8 cellular contexts compared by ENCODE assay signal in the genomic region with DNA sequence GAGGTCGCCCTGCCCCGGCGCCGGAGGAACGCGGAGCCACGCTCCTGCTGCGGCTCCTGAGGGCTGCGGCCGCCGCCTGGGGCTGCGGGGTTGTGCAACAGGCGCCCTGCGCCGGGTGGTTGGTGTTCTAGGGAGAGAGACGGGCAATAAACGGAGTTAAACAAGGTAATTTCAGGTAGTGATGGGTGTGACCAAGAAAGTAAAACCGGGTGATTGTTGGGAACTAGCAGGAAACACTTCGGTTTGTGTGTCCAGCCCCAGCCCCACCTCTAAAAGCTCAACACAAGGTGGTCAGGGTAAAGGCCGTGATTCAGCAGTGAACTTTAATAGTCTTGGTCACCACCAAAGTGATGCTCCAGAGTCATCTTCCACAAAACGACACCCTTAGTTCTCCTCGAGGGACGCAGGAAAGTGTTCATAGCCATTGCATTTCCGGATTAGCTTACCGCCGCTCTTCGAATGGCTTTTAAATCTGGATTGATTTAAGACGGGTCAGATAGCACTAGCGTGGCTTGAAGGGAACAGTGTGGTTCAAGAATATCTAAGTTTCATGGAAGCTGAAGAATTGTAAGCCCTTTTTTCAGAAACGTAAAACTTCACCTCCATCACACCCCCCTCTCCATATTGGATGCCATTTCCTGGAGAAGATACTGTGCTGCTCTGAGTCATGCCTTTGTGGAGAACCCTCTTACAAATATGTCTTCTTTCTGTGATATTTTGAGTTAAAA. TPM values are rescaled to one million over a fixed set of nuclear protein-coding genes. Genes with fewer than 3 reads are reported as not detected.
DNase-seq lines count a peak whose midpoint lies in the region; ATAC-seq and TF ChIP-seq lines count a peak whose summit lies in the region.

No MANE protein-coding gene starts in this region.

- H3K4ac ChIP-seq in mesendoderm (ENCODE audit: low read depth, low read length) = peak overlapping the region; percentile 28

- H3K4me2 ChIP-seq in mesendoderm (ENCODE audit: low read length) = peak overlapping the region; percentile 77

- no peaks in the 10 kb centered on the region for H3K27me3 ChIP-seq in ectodermal cell (ENCODE audit: control insufficient read depth, insufficient read depth, low read length, poor library complexity, severe bottlenecking)
- H3K27me3 ChIP-seq in mesendoderm (ENCODE audit: insufficient read depth, low read length, poor library complexity) = no peaks in the 10 kb centered on the region

- H4K5ac ChIP-seq in mesendoderm (ENCODE audit: low read length) = no peak overlapping the region

- no peak overlapping the region for H2BK15ac ChIP-seq in mesendoderm (replicated peaks; ENCODE audit: low read depth)

- H3K56ac ChIP-seq in mesendoderm (ENCODE audit: low read length) = peak overlapping the region; percentile 100

- peaks cover 14% of the 10 kb centered on the region for H3K4me1 Mint-ChIP-seq in type B pancreatic cell (ENCODE audit: unreplicated experiment)

- H3K79me2 ChIP-seq in mesendoderm (ENCODE audit: control insufficient read depth, insufficient read depth, low read length) = peaks cover 35% of the 10 kb centered on the region

- peaks cover 6% of the 10 kb centered on the region for H3K79me1 ChIP-seq in mesendoderm (ENCODE audit: low read length)

- H3K9ac ChIP-seq in mesendoderm (ENCODE audit: low read length) = peak overlapping the region; percentile 91

- H3K23ac ChIP-seq in mesendoderm (ENCODE audit: low read length) = peak overlapping the region; percentile 94

- H3K36me3 ChIP-seq in ectodermal cell (ENCODE audit: control insufficient read depth, insufficient read depth, low read length) = no peaks in the 10 kb centered on the region
- H3K36me3 ChIP-seq in mesendoderm (ENCODE audit: control insufficient read depth, insufficient read depth, low read length) = peaks cover 2% of the 10 kb centered on the region

- peak overlapping the region; percentile 99 for H3K4me3 Mint-ChIP-seq in type B pancreatic cell

- H3K18ac ChIP-seq in mesendoderm (ENCODE audit: low read length) = peak overlapping the region; percentile 94

- TF ChIP-seq CTCF in type B pancreatic cell (conservative IDR thresholded peaks at IDR 0.05) = no peak

- DNase-seq in DMS 273 (lab: John Stamatoyannopoulos, UW; ENCODE audit: unreplicated experiment) (peak; percentile 72), DMS 273 treated with DMSO at 0.1 percent for 48 hours (lab: John Stamatoyannopoulos, UW) (no peak), Kasumi-1 (lab: John Stamatoyannopoulos, UW) (peak; percentile 63 to 79), SW480 (ENCODE audit: low spot score) (peak; percentile 79), mesendoderm (peak; percentile 45), type B pancreatic cell (ENCODE audit: extremely low spot score, unreplicated experiment) (no peak)

- peak overlapping the region; percentile 91 for H2BK5ac ChIP-seq in mesendoderm (ENCODE audit: low read length)

- H3K4me3 ChIP-seq in ectodermal cell (ENCODE audit: insufficient read depth, low read depth, low read length) = peak overlapping the region; percentile 97
- peak overlapping the region; percentile 95 for H3K4me3 ChIP-seq in mesendoderm (ENCODE audit: low read length)

- peak; percentile 13 for ATAC-seq in GM21786 (IDR thresholded peaks at IDR 0.05; ENCODE audit: unreplicated experiment)

- H2AK5ac ChIP-seq in mesendoderm (ENCODE audit: low read length) = peak overlapping the region; percentile 62

- no peaks in the 10 kb centered on the region for H3K9me3 ChIP-seq in ectodermal cell (ENCODE audit: control insufficient read depth, low read length)

- no peak overlapping the region for H4K8ac ChIP-seq in mesendoderm (ENCODE audit: low read depth, low read length)

- 0 to 1% methylated on average over 30 of the region's 30 CpGs for WGBS in ectodermal cell, 2 experiments
- WGBS in mesendoderm (ENCODE audit: extremely low coverage, insufficient coverage, low lambda C conversion rate) = no CpG with 5 or more reads among the region's 30 CpGs

- H3K36me3 Mint-ChIP-seq in type B pancreatic cell = peaks cover 3% of the 10 kb centered on the region

- peak overlapping the region; percentile 27 for H3K27ac ChIP-seq in ectodermal cell (ENCODE audit: insufficient read depth, low read depth, low read length, poor library complexity, severe bottlenecking)
- H3K27ac ChIP-seq in mesendoderm (ENCODE audit: low read depth, low read length) = peak overlapping the region; percentile 83

- peak overlapping the region; percentile 54 for H2BK120ac ChIP-seq in mesendoderm (ENCODE audit: low read depth, low read length)

- H3K27ac Mint-ChIP-seq in type B pancreatic cell = peak overlapping the region; percentile 99

- H3K4me1 ChIP-seq in ectodermal cell (ENCODE audit: control insufficient read depth, insufficient read depth, low read length) (peaks cover 9% of the 10 kb centered on the region), mesendoderm (ENCODE audit: control insufficient read depth, low read depth, low read length) (no peaks in the 10 kb centered on the region)

- H3K9me3 Mint-ChIP-seq in type B pancreatic cell = no peaks in the 10 kb centered on the region

- no peaks in the 10 kb centered on the region for H3K27me3 Mint-ChIP-seq in type B pancreatic cell

RNA-seq across cellular contexts. Expression of gene RNF7, which starts 0.7 kb away (rescaled TPM):
- polyA plus RNA-seq in ectodermal cell (2013, experiment 1 of 4) = 86.5 TPM
- polyA plus RNA-seq in ectodermal cell (2013, experiment 2 of 4) = 97.5 TPM
- 93.5 TPM for polyA plus RNA-seq in ectodermal cell (2013, experiment 3 of 4)
- 106 TPM for polyA plus RNA-seq in ectodermal cell (2013, experiment 4 of 4)
- 135 TPM for polyA plus RNA-seq in mesendoderm (2013, experiment 1 of 2)
- polyA plus RNA-seq in mesendoderm (2013, experiment 2 of 2) = 134 TPM
- total RNA-seq in type B pancreatic cell (ENCODE audit: low replicate concordance) = 106 and 107 TPM in 2 replicates

RNA-seq across cellular contexts. Expression of gene GRK7, which starts 24.4 kb away (rescaled TPM):
- not detected for polyA plus RNA-seq in ectodermal cell (2013, experiment 1 of 4)
- not detected for polyA plus RNA-seq in ectodermal cell (2013, experiment 2 of 4)
- not detected for polyA plus RNA-seq in ectodermal cell (2013, experiment 3 of 4)
- polyA plus RNA-seq in ectodermal cell (2013, experiment 4 of 4) = not detected
- polyA plus RNA-seq in mesendoderm (2013, experiment 1 of 2) = not detected
- 0.01 TPM for polyA plus RNA-seq in mesendoderm (2013, experiment 2 of 2)
- total RNA-seq in type B pancreatic cell (ENCODE audit: low replicate concordance) = 0.10 TPM in 1 of 2 replicates, not detected in the other

Comparison
In these comparisons a context has a peak if more than half of its experiments do, and no peak if none do; other contexts are left out.
1. DNase-seq: peak in DMS 273 (single experiment), Kasumi-1 (2 of 2), SW480 (single experiment) and mesendoderm (single experiment); none in DMS 273 treated with DMSO at 0.1 percent for 48 hours (single experiment) and type B pancreatic cell (single experiment).